12 cellular contexts compared by ENCODE assay signal in the genomic region with DNA sequence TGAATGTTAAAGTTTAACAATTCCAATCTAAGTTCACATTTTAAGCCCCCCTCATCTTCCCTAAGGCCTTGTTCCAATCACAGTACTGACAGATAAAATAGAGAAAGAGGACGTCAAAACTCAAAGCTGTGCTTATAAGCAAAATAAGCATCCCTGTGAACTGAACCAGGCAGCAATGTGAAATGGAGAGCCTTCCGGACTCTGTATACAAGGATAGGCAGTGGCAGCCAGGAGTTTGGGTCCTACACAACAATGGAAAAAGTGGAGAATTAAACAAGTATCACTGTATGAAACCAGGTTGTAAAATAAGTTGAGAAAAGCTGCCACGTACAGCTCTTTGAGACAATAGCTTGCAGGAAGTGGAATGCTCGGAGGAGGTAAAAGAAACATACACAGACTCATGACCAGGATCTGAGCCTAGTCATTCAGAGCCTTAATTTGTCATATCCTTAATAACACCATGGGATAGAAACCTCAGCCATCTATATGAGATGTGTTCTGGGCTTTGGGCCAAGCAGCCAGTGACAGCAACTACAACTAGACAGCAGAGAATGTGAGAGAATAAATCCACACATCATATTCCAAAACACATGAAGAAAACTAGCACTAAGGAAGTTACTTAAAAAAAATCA. TPM values are rescaled to one million over a fixed set of nuclear protein-coding genes. Genes with fewer than 3 reads are reported as not detected.
DNase-seq lines count a peak whose midpoint lies in the region; ATAC-seq, FAIRE-seq and TF ChIP-seq lines count a peak whose summit lies in the region.
"Had no signal": no experiment of that assay in that cellular context is flagged by ENCODE, and none has a peak within 500 bp of the region (broad histone marks: within the 10 kb centered on the region; RNA-seq: fewer than 3 reads in every experiment).

No MANE protein-coding gene starts in this region.

- H3K4me3 ChIP-seq in PC-3 (ENCODE audit: low read length) (peak overlapping the region; percentile 14; the same call in 1 of the 2 replicates), epithelial cell of proximal tubule (ENCODE audit: low read depth, low read length) (no peak overlapping the region), Karpas-422 (ENCODE audit: low read length) (no peak overlapping the region)

- no peak for TF ChIP-seq CTCF in Calu3 (IDR thresholded peaks at IDR 0.05; ENCODE audit: unreplicated experiment)
- no peak for TF ChIP-seq CTCF in PC-3 (conservative IDR thresholded peaks at IDR 0.05; ENCODE audit: low read depth, low read length)
- TF ChIP-seq CTCF in epithelial cell of proximal tubule (conservative IDR thresholded peaks at IDR 0.05; ENCODE audit: low read depth, low read length) = no peak

- H3K9me3 Mint-ChIP-seq in Calu3 (ENCODE audit: low read depth, unreplicated experiment) = no peaks in the 10 kb centered on the region

- intact Hi-C loops in Calu3 (cut with micrococcal nuclease; ENCODE audit: unreplicated experiment) = loop anchor here (2.0 kb wide), 1 partner anchor 58 kb away; no protein-coding TSS in a partner anchor
- intact Hi-C loops in PC-3 (cut with micrococcal nuclease) = loop anchor here (1.0 to 5.0 kb wide), 2 partner anchors 19 to 57 kb away; partner anchors contain the start of gene PALMD

- no peak for FAIRE-seq in GM19239 (lab: Jason Lieb, UNC)

- no peak overlapping the region for H3K4me3 Mint-ChIP-seq in Calu3 (ENCODE audit: low read depth, unreplicated experiment)
- H3K4me3 Mint-ChIP-seq: activated B cell treated with CpG ODN at 0.5 μM for 24 hours had no signal

- ATAC-seq in PC-3 (peak; percentile 99), HG02870 (IDR thresholded peaks at IDR 0.05; ENCODE audit: unreplicated experiment) (no peak), GM21423 (IDR thresholded peaks at IDR 0.05; ENCODE audit: unreplicated experiment) (no peak)

- H3K9me2 ChIP-seq in PC-3 (replicated peaks; ENCODE audit: low read length) (no peaks in the 10 kb centered on the region), Karpas-422 (replicated peaks; ENCODE audit: insufficient read depth, low read length) (no peaks in the 10 kb centered on the region)

- H4K20me1 ChIP-seq in PC-3 (ENCODE audit: low read length) = no peaks in the 10 kb centered on the region
- no peaks in the 10 kb centered on the region for H4K20me1 ChIP-seq in Karpas-422 (ENCODE audit: insufficient read depth, low read depth, low read length)

- H3K9ac ChIP-seq in PC-3 (ENCODE audit: low read length) = peak overlapping the region; percentile 66
- H3K9ac ChIP-seq in Karpas-422 (ENCODE audit: low read length) = no peak overlapping the region

- CTCF ChIA-PET in Calu3 (lab: Charles Lee) = no interaction called here
- CTCF ChIA-PET in PC-3 (lab: Charles Lee) = no interaction called here

- H3K4me1 ChIP-seq in PC-3 (ENCODE audit: insufficient read depth, low read length) (peaks cover 22% of the 10 kb centered on the region), Karpas-422 (ENCODE audit: low read length) (no peaks in the 10 kb centered on the region)

- H3K27ac Mint-ChIP-seq in Calu3 (ENCODE audit: unreplicated experiment) = peak overlapping the region; percentile 80
- H3K27ac Mint-ChIP-seq: activated B cell treated with CpG ODN at 0.5 μM for 24 hours had no signal

- peak; percentile 19 for DNase-seq in Calu3
- peak; percentile 91 for DNase-seq in PC-3
- DNase-seq in epithelial cell of proximal tubule (ENCODE audit: low read depth) = peak; percentile 85
- peak; percentile 56 for DNase-seq in myocyte (ENCODE audit: low read depth)
- DNase-seq in Karpas-422 = no peak
- no peak for DNase-seq in GM19239 (ENCODE audit: insufficient read length, low spot score)
- DNase-seq: activated B cell treated with CpG ODN at 0.5 μM for 24 hours, DND-41, mesendoderm, NCI-H510A treated with DMSO at 0.1 percent for 48 hours had no signal

- peak overlapping the region; percentile 75 for H2AFZ ChIP-seq in PC-3 (ENCODE audit: low read length)
- no peak overlapping the region for H2AFZ ChIP-seq in Karpas-422 (ENCODE audit: low read length)

- H3K27me3 Mint-ChIP-seq in Calu3 (ENCODE audit: unreplicated experiment) = no peaks in the 10 kb centered on the region
- H3K27me3 Mint-ChIP-seq: activated B cell treated with CpG ODN at 0.5 μM for 24 hours had no signal

- H3F3A ChIP-seq in PC-3 (ENCODE audit: low read length, unreplicated experiment) = no peaks in the 10 kb centered on the region

- peaks cover 26% of the 10 kb centered on the region for H3K4me1 Mint-ChIP-seq in Calu3 (ENCODE audit: low read depth, unreplicated experiment)
- H3K4me1 Mint-ChIP-seq: activated B cell treated with CpG ODN at 0.5 μM for 24 hours had no signal

- H3K9me3 ChIP-seq in PC-3 (ENCODE audit: low read length) (no peaks in the 10 kb centered on the region), Karpas-422 (ENCODE audit: low read length) (no peaks in the 10 kb centered on the region)

- peak overlapping the region; percentile 94 for H3K27ac ChIP-seq in PC-3 (ENCODE audit: low read length)
- no peak overlapping the region for H3K27ac ChIP-seq in Karpas-422 (ENCODE audit: low read length)

- POLR2A ChIA-PET in PC-3 (lab: Charles Lee; ENCODE audit: unreplicated experiment) = interaction anchor here (0.6 to 0.7 kb wide), 3 partner anchors 54 to 69 kb away, joined by 3 to 4 read pairs (median 4); partner anchors contain the start of gene PALMD

- H3K36me3 Mint-ChIP-seq in Calu3 (ENCODE audit: insufficient read depth, unreplicated experiment) = no peaks in the 10 kb centered on the region

- H3K27me3 ChIP-seq in PC-3 (ENCODE audit: low read length) (no peaks in the 10 kb centered on the region), Karpas-422 (ENCODE audit: low read length) (no peaks in the 10 kb centered on the region)

- H3K4me2 ChIP-seq in PC-3 (ENCODE audit: low read length) (peak overlapping the region; percentile 70), Karpas-422 (ENCODE audit: low read depth, low read length, poor library complexity, severe bottlenecking) (no peak overlapping the region)

- H3K79me2 ChIP-seq in PC-3 (ENCODE audit: low read length) = no peaks in the 10 kb centered on the region
- H3K79me2 ChIP-seq in Karpas-422 (ENCODE audit: low read length) = no peaks in the 10 kb centered on the region

- no peaks in the 10 kb centered on the region for H3K36me3 ChIP-seq in PC-3 (ENCODE audit: low read depth, low read length)
- no peaks in the 10 kb centered on the region for H3K36me3 ChIP-seq in Karpas-422 (ENCODE audit: insufficient read depth, low read length)

- no TSS peak for BruUV-seq in Calu3 (replicated peaks; lab: Mats Ljungman, UMichigan)
- TSS peak; percentile 93 for BruUV-seq in PC-3 (replicated peaks; lab: Mats Ljungman, UMichigan)

RNA-seq across cellular contexts. Expression of gene PALMD, which starts 55.2 kb away (rescaled TPM):
- total RNA-seq in Calu3 (2022) = 6.8 and 19.2 TPM in 2 replicates
- 8.0 and 8.2 TPM in 2 replicates for total RNA-seq in PC-3 (2014; rRNA removed)
- total RNA-seq in epithelial cell of proximal tubule = 1.4 TPM in 1 of 2 replicates, not detected in the other
- 106 and 140 TPM in 2 replicates for total RNA-seq in myocyte
- polyA plus RNA-seq in myocyte (2012) = 17.5 TPM
- not detected in 2 replicates for total RNA-seq in Karpas-422 (2014; rRNA removed; shearing (Covaris generic); ENCODE audit: low replicate concordance)
- total RNA-seq: activated B cell treated with CpG ODN at 0.5 μM for 24 hours had no signal

Comparison
In these comparisons a context has a peak if more than half of its experiments do, and no peak if none do; other contexts are left out.
1. DNase-seq: peak in Calu3 (single experiment), PC-3 (single experiment), epithelial cell of proximal tubule (single experiment) and myocyte (single experiment); none in Karpas-422 (single experiment) and GM19239 (single experiment).